Comparison of ENCODE assay signal across 1 cellular context in genomic region chr17:7560172-7561027, GRCh38.
TF ChIP-seq lines count a peak whose summit lies in the region.

No MANE protein-coding gene starts in this region.

TF ChIP-seq in HepG2, 621 proteins besides CTCF, POLR2A, EP300 and RAD21 (continued from another document):
- TF ChIP-seq, protein P1, sequence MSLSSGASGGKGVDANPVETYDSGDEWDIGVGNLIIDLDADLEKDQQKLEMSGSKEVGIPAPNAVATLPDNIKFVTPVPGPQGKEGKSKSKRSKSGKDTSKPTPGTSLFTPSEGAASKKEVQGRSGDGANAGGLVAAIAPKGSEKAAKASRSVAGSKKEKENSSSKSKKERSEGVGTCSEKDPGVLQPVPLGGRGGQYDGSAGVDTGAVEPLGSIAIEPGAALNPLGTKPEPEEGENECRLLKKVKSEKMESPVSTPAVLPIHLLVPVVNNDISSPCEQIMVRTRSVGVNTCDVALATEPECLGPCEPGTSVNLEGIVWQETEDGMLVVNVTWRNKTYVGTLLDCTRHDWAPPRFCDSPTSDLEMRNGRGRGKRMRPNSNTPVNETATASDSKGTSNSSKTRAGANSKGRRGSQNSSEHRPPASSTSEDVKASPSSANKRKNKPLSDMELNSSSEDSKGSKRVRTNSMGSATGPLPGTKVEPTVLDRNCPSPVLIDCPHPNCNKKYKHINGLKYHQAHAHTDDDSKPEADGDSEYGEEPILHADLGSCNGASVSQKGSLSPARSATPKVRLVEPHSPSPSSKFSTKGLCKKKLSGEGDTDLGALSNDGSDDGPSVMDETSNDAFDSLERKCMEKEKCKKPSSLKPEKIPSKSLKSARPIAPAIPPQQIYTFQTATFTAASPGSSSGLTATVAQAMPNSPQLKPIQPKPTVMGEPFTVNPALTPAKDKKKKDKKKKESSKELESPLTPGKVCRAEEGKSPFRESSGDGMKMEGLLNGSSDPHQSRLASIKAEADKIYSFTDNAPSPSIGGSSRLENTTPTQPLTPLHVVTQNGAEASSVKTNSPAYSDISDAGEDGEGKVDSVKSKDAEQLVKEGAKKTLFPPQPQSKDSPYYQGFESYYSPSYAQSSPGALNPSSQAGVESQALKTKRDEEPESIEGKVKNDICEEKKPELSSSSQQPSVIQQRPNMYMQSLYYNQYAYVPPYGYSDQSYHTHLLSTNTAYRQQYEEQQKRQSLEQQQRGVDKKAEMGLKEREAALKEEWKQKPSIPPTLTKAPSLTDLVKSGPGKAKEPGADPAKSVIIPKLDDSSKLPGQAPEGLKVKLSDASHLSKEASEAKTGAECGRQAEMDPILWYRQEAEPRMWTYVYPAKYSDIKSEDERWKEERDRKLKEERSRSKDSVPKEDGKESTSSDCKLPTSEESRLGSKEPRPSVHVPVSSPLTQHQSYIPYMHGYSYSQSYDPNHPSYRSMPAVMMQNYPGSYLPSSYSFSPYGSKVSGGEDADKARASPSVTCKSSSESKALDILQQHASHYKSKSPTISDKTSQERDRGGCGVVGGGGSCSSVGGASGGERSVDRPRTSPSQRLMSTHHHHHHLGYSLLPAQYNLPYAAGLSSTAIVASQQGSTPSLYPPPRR (CRISPR knock-in tag; IDR thresholded peaks at IDR 0.05; ENCODE audit: borderline replicate concordance), result no peak
